21 cellular contexts compared by ENCODE assay signal in genomic region chr6:115766745-115767462, GRCh38.
DNase-seq lines count a peak whose midpoint lies in the region; ATAC-seq, FAIRE-seq and TF ChIP-seq lines count a peak whose summit lies in the region.
"Had no signal": no experiment of that assay in that cellular context is flagged by ENCODE, and none has a peak within 500 bp of the region (broad histone marks: within the 10 kb centered on the region; RNA-seq: fewer than 3 reads in every experiment).

No MANE protein-coding gene starts in this region.

- H3K4me3 ChIP-seq in liver (ENCODE audit: low read depth in 1 of 3, low read length in 3 of 3) (no peak overlapping the region), HepG2 (replicated peaks in 1 of 3; ENCODE audit: insufficient read depth in 1 of 3, low read depth in 2 of 3, low read length in 3 of 3) (no peak overlapping the region), WERI-Rb-1 (ENCODE audit: low read depth, low read length) (no peak overlapping the region), endodermal cell (ENCODE audit: low read length) (no peak overlapping the region)
- H3K4me3 ChIP-seq: SJSA1 had no signal

- no peak for FAIRE-seq in HepG2 (lab: Jason Lieb, UNC)

- no peak for ATAC-seq in HepG2
- peak; percentile 95 for ATAC-seq in left lobe of liver
- no peak for ATAC-seq in HG02870 (IDR thresholded peaks at IDR 0.05; ENCODE audit: unreplicated experiment)
- ATAC-seq in HG02885 (IDR thresholded peaks at IDR 0.05; ENCODE audit: poor library complexity, unreplicated experiment): no peak
- ATAC-seq in esophagus mucosa: no peak

- no peak overlapping the region for H3K9ac ChIP-seq in liver (ENCODE audit: low read depth in 1 of 2, low read length in 2 of 2)
- no peak overlapping the region for H3K9ac ChIP-seq in HepG2 (ENCODE audit: insufficient read depth, low read depth, low read length)
- no peak overlapping the region for H3K9ac ChIP-seq in endodermal cell (ENCODE audit: extremely low read depth, low read length, poor library complexity, severe bottlenecking)

- no TSS peak for BruUV-seq in HepG2 (replicated peaks; lab: Mats Ljungman, UMichigan)

- H3K4me2 ChIP-seq in HepG2 (ENCODE audit: low read depth, low read length): no peak overlapping the region

- POLR2A ChIA-PET in HepG2 (lab: Yijun Ruan, JAX): no interaction called here

- no peaks in the 10 kb centered on the region for H3K36me3 Mint-ChIP-seq in endodermal cell (ENCODE audit: low read depth)

- H3K36me3 ChIP-seq in liver (ENCODE audit: control insufficient read depth in 4 of 4, insufficient read depth in 3 of 4, low read depth in 1 of 4, low read length in 3 of 4) (no peaks in the 10 kb centered on the region), HepG2 (replicated peaks in 1 of 2; ENCODE audit: control insufficient read depth in 1 of 2, insufficient read depth in 2 of 2, low read length in 2 of 2) (no peaks in the 10 kb centered on the region), WERI-Rb-1 (no peaks in the 10 kb centered on the region), endodermal cell (ENCODE audit: control insufficient read depth, insufficient read depth, low read length) (no peaks in the 10 kb centered on the region)
- H3K36me3 ChIP-seq: SJSA1 had no signal

- no peak for TF ChIP-seq CTCF in liver (IDR thresholded peaks at IDR 0.05; ENCODE audit: low read depth, low read length, missing input control)
- no peak for TF ChIP-seq CTCF in HepG2 (CRISPR knock-in tag; IDR thresholded peaks at IDR 0.05)
- no peak for TF ChIP-seq CTCF in WERI-Rb-1 (IDR thresholded peaks at IDR 0.05; ENCODE audit: low read depth, low read length)
- TF ChIP-seq CTCF in endodermal cell (conservative IDR thresholded peaks at IDR 0.05): no peak

- intact Hi-C loops in HepG2 (cut with micrococcal nuclease; ENCODE audit: unreplicated experiment): no loop called here

- no peaks in the 10 kb centered on the region for H3K27me3 Mint-ChIP-seq in endodermal cell (ENCODE audit: insufficient read depth)

- no peak overlapping the region for H2AFZ ChIP-seq in HepG2 (ENCODE audit: low read length)

- TF ChIP-seq RAD21 in liver (IDR thresholded peaks at IDR 0.05) (peak in 1 of 2 donors; percentile 53), HepG2 (CRISPR knock-in tag; IDR thresholded peaks at IDR 0.05) (no peak)

- WGBS in liver: 82% methylated on average over 5 of the region's 5 CpGs
- 10% methylated on average over 5 of the region's 5 CpGs for WGBS in HepG2 (ENCODE audit: low lambda C conversion rate)
- 71 to 97% methylated on average over 1 to 5 of the region's 5 CpGs for WGBS in endodermal cell (ENCODE audit: insufficient coverage in 1 of 2, insufficient read length in 1 of 2), 2 experiments

- H3K4me3 Mint-ChIP-seq in endodermal cell: no peak overlapping the region

- H3K79me2 ChIP-seq in HepG2 (ENCODE audit: insufficient read depth, low read length): no peaks in the 10 kb centered on the region

- no peak for DNase-seq in HepG2 (ENCODE audit: low spot score)
- DNase-seq in WERI-Rb-1: peak; percentile 10
- peak; percentile 80 for DNase-seq in left lobe of liver (ENCODE audit: low spot score)
- no peak for DNase-seq in endodermal cell
- DNase-seq: 8988T; DMS53; IMR-90; Kasumi-1; NCI-H1417; NCI-H2029 treated with DMSO at 0.1 percent for 48 hours; NCI-H2227 treated with DMSO at 0.1 percent for 48 hours; NCI-H524 treated with DMSO at 0.1 percent for 48 hours; NK-92 treated with Interleukin-12 subunit alpha and Interleukin-12 subunit beta, amount 100 ng/mL, for 24 hours; OCI-M1; T-helper 1 cell had no signal

- in situ Hi-C loops in HepG2 (cut with HindIII; ENCODE audit: extremely low pct_ligation_motif_present, low pct_unique_long_range_greater_than_20kb): no loop called here

- no peaks in the 10 kb centered on the region for H3K4me1 Mint-ChIP-seq in endodermal cell

- peaks cover 3% of the 10 kb centered on the region for H3K9me3 Mint-ChIP-seq in endodermal cell

- CTCF ChIA-PET in HepG2 (lab: Yijun Ruan, JAX; ENCODE audit: low intra/inter-chr PET ratio, low total read pairs): no interaction called here

- H3K27me3 ChIP-seq in liver (ENCODE audit: control insufficient read depth in 4 of 4, insufficient read depth in 4 of 4, low read length in 3 of 4) (no peaks in the 10 kb centered on the region), HepG2 (ENCODE audit: control insufficient read depth in 1 of 2, insufficient read depth in 2 of 2, low read length in 2 of 2) (no peaks in the 10 kb centered on the region), WERI-Rb-1 (ENCODE audit: insufficient read depth, low read depth, severe bottlenecking) (no peaks in the 10 kb centered on the region), endodermal cell (ENCODE audit: control insufficient read depth, insufficient read depth, low read length, poor library complexity, severe bottlenecking) (no peaks in the 10 kb centered on the region)
- H3K27me3 ChIP-seq: SJSA1 had no signal

- no peaks in the 10 kb centered on the region for H4K20me1 ChIP-seq in HepG2 (ENCODE audit: insufficient read depth, low read length)

- TF ChIP-seq POLR2A in HepG2 (IDR thresholded peaks at IDR 0.05; ENCODE audit: insufficient read depth in 1 of 2, low read depth in 2 of 2, low read length in 2 of 2): no peak

- H3K27ac ChIP-seq in liver (ENCODE audit: low read depth in 1 of 2, low read length in 2 of 2) (peak overlapping the region; percentile 38 to 69), HepG2 (ENCODE audit: extremely low read length, insufficient read depth, low read length) (no peak overlapping the region), WERI-Rb-1 (no peak overlapping the region), endodermal cell (ENCODE audit: low read depth, low read length) (no peak overlapping the region)
- H3K27ac ChIP-seq: C4-2B, SJSA1 had no signal

- H3K9me3 ChIP-seq in liver (ENCODE audit: control insufficient read depth in 4 of 4, low read length in 3 of 4): no peaks in the 10 kb centered on the region
- H3K9me3 ChIP-seq in HepG2 (ENCODE audit: low read length): no peaks in the 10 kb centered on the region
- H3K9me3 ChIP-seq in WERI-Rb-1 (ENCODE audit: severe bottlenecking): no peaks in the 10 kb centered on the region
- peaks cover 6% of the 10 kb centered on the region for H3K9me3 ChIP-seq in endodermal cell (ENCODE audit: control insufficient read depth, low read length)
- H3K9me3 ChIP-seq: SJSA1 had no signal

- no peak overlapping the region for H3K27ac Mint-ChIP-seq in endodermal cell

- H3K4me1 ChIP-seq in liver (ENCODE audit: control insufficient read depth in 4 of 4, insufficient read depth in 4 of 4, low read length in 3 of 4) (no peaks in the 10 kb centered on the region), HepG2 (ENCODE audit: insufficient read depth, low read length) (no peaks in the 10 kb centered on the region), endodermal cell (ENCODE audit: control insufficient read depth, insufficient read depth, low read length) (no peaks in the 10 kb centered on the region)
- H3K4me1 ChIP-seq: SJSA1 had no signal

- TF ChIP-seq EP300 in HepG2 (IDR thresholded peaks at IDR 0.05; ENCODE audit: low read depth in 2 of 2, low read length in 2 of 2) (no peak), HepG2 (CRISPR knock-in tag; IDR thresholded peaks at IDR 0.05; ENCODE audit: borderline replicate concordance) (no peak)

TF ChIP-seq in liver, 16 proteins besides CTCF, POLR2A, EP300 and RAD21 (continues in another document):
- TF ChIP-seq FOXA1 (IDR thresholded peaks at IDR 0.05): peak; percentile 37
- TF ChIP-seq RXRA (IDR thresholded peaks at IDR 0.05): peak; percentile 71 to 80
- TF ChIP-seq GABPA (IDR thresholded peaks at IDR 0.05 in 1 of 2, conservative IDR thresholded peaks at IDR 0.05 in 1 of 2): no peak
- TF ChIP-seq FOXA2 (IDR thresholded peaks at IDR 0.05): peak; percentile 21

TF ChIP-seq in HepG2, 621 proteins besides CTCF, POLR2A, EP300 and RAD21 (continues in another document):
- TF ChIP-seq MTF2 (CRISPR knock-in tag; IDR thresholded peaks at IDR 0.05; ENCODE audit: borderline replicate concordance) (no peak), ZBTB14 (CRISPR knock-in tag; IDR thresholded peaks at IDR 0.05) (no peak), NFYC (CRISPR knock-in tag; IDR thresholded peaks at IDR 0.05) (no peak), ZNF839 (CRISPR knock-in tag; IDR thresholded peaks at IDR 0.05; ENCODE audit: borderline replicate concordance) (no peak), FOXO1 (CRISPR knock-in tag; IDR thresholded peaks at IDR 0.05) (no peak), SMAD9 (CRISPR knock-in tag; IDR thresholded peaks at IDR 0.05) (no peak), NFE2 (CRISPR knock-in tag; IDR thresholded peaks at IDR 0.05) (no peak), ZNF670 (CRISPR knock-in tag; IDR thresholded peaks at IDR 0.05; ENCODE audit: borderline replicate concordance) (no peak), REXO4 (CRISPR knock-in tag; IDR thresholded peaks at IDR 0.05; ENCODE audit: borderline replicate concordance) (no peak), KAT2B (IDR thresholded peaks at IDR 0.05; ENCODE audit: borderline replicate concordance, low read depth, low read length) (no peak), MBNL3 (CRISPR knock-in tag; conservative IDR thresholded peaks at IDR 0.05) (no peak)

Comparison
In these comparisons a context has a peak if more than half of its experiments do, and no peak if none do; other contexts are left out.
1. H3K27ac ChIP-seq: peak in liver (2 of 2); none in HepG2 (single experiment), WERI-Rb-1 (single experiment) and endodermal cell (single experiment).
2. DNase-seq: peak in WERI-Rb-1 (single experiment) and left lobe of liver (single experiment); none in HepG2 (single experiment) and endodermal cell (single experiment).